Comparison of ENCODE assay signal across 8 cellular contexts in genomic region chr12:4539167-4539870, GRCh38. TPM values are rescaled to one million over a fixed set of nuclear protein-coding genes. Genes with fewer than 3 reads are reported as not detected.
DNase-seq lines count a peak whose midpoint lies in the region; TF ChIP-seq lines count a peak whose summit lies in the region.

No MANE protein-coding gene starts in this region.

- H3K36me3 ChIP-seq in Caco-2 (ENCODE audit: control insufficient read depth, insufficient read depth, low read length) (no peaks in the 10 kb centered on the region), neuronal stem cell (replicated peaks in 1 of 2; ENCODE audit: control insufficient read depth in 2 of 2, insufficient read depth in 2 of 2, low read length in 2 of 2) (peaks cover 2 to 51% of the 10 kb centered on the region in 2 donors)
- no peaks in the 10 kb centered on the region for H3K36me3 ChIP-seq in effector memory CD4-positive, alpha-beta T cell (ENCODE audit: control insufficient read depth, insufficient read depth, low read length)

- no peak overlapping the region for H4K91ac ChIP-seq in neuronal stem cell (ENCODE audit: low read depth, low read length, poor library complexity)

- TSS peak; percentile 89 for BruUV-seq in Caco-2 (replicated peaks; lab: Mats Ljungman, UMichigan)

- H3K4me3 ChIP-seq in Caco-2 (ENCODE audit: low read depth, low read length) (peak overlapping the region; percentile 72), NB4 (ENCODE audit: low read depth, low read length) (peak overlapping the region; percentile 99), neuronal stem cell (ENCODE audit: low read length in 2 of 2) (peak overlapping the region; percentile 74 to 88)
- H3K4me3 ChIP-seq in effector memory CD4-positive, alpha-beta T cell (ENCODE audit: insufficient read depth, low read depth, low read length, poor library complexity, severe bottlenecking) = peak overlapping the region; percentile 70

- H3K14ac ChIP-seq in neuronal stem cell (ENCODE audit: low read length) = no peak overlapping the region

- no peak overlapping the region for H2BK5ac ChIP-seq in neuronal stem cell (ENCODE audit: low read length)

- H3K27me3 Mint-ChIP-seq in Caco-2 (ENCODE audit: insufficient read depth, unreplicated experiment) = no peaks in the 10 kb centered on the region

- H2BK12ac ChIP-seq in neuronal stem cell (ENCODE audit: low read length) = no peak overlapping the region

- H2BK15ac ChIP-seq in neuronal stem cell (ENCODE audit: low read length) = no peak overlapping the region

- peak overlapping the region; percentile 89 for H3K4me3 Mint-ChIP-seq in Caco-2 (ENCODE audit: unreplicated experiment)

- peaks cover 2% of the 10 kb centered on the region for H3K79me1 ChIP-seq in neuronal stem cell (ENCODE audit: low read depth, low read length)

- no peaks in the 10 kb centered on the region for H3K9me3 Mint-ChIP-seq in Caco-2 (ENCODE audit: unreplicated experiment)

- H3K36me3 Mint-ChIP-seq in Caco-2 (ENCODE audit: insufficient read depth, unreplicated experiment) = peaks cover 32% of the 10 kb centered on the region

- H2AFZ ChIP-seq in neuronal stem cell (ENCODE audit: low read length) = peak overlapping the region; percentile 93

- H3K4me2 ChIP-seq in neuronal stem cell (ENCODE audit: insufficient read depth, low read length, poor library complexity, severe bottlenecking) = peak overlapping the region; percentile 72

- no CpG with 5 or more reads among the region's 16 CpGs for WGBS in neuronal stem cell (ENCODE audit: extremely low coverage in 2 of 2, insufficient read length in 2 of 2, insufficient replicate concordance in 1 of 2), 2 donors

- peak overlapping the region; percentile 95 for H3K27ac ChIP-seq in effector memory CD4-positive, alpha-beta T cell (ENCODE audit: insufficient read depth, low read length, poor library complexity, severe bottlenecking)
- H3K27ac ChIP-seq in neuronal stem cell (replicated peaks; ENCODE audit: low read length) = no peak overlapping the region

- no peak overlapping the region for H3K18ac ChIP-seq in neuronal stem cell (ENCODE audit: low read length)

- H3K9me3 ChIP-seq in Caco-2 (no peaks in the 10 kb centered on the region), neuronal stem cell (replicated peaks in 1 of 2; ENCODE audit: control insufficient read depth in 2 of 2, insufficient read depth in 1 of 2, low read depth in 1 of 2, low read length in 2 of 2) (no peaks in the 10 kb centered on the region)
- H3K9me3 ChIP-seq in effector memory CD4-positive, alpha-beta T cell (ENCODE audit: control insufficient read depth, low read length) = no peaks in the 10 kb centered on the region

- H3K4me1 ChIP-seq in Caco-2 (peaks cover 7% of the 10 kb centered on the region), neuronal stem cell (ENCODE audit: control insufficient read depth in 2 of 2, insufficient read depth in 1 of 2, low read depth in 1 of 2, low read length in 2 of 2) (peaks cover 4 to 17% of the 10 kb centered on the region in 2 donors)
- no peaks in the 10 kb centered on the region for H3K4me1 ChIP-seq in effector memory CD4-positive, alpha-beta T cell (ENCODE audit: control insufficient read depth, insufficient read depth, low read length, poor library complexity, severe bottlenecking)

- no peak overlapping the region for H3K23ac ChIP-seq in neuronal stem cell (ENCODE audit: low read depth, low read length, poor library complexity)

- H3K27me3 ChIP-seq in Caco-2 (replicated peaks; ENCODE audit: control insufficient read depth, insufficient read depth, low read length) = no peaks in the 10 kb centered on the region
- no peaks in the 10 kb centered on the region for H3K27me3 ChIP-seq in effector memory CD4-positive, alpha-beta T cell (replicated peaks; ENCODE audit: control insufficient read depth, insufficient read depth, low read length, poor library complexity, severe bottlenecking)
- no peaks in the 10 kb centered on the region for H3K27me3 ChIP-seq in neuronal stem cell (ENCODE audit: control insufficient read depth in 3 of 3, insufficient read depth in 3 of 3, low read depth in 1 of 3, low read length in 3 of 3)

- POLR2A ChIA-PET in Caco-2 (lab: Charles Lee) = no interaction called here

- DNase-seq in Caco-2 = no peak
- peak; percentile 4 for DNase-seq in NB4 (ENCODE audit: low read depth)
- DNase-seq in effector memory CD4-positive, alpha-beta T cell = no peak
- no peak for DNase-seq in neuronal stem cell (ENCODE audit: low spot score)
- no peak for DNase-seq in GOT3 (lab: John Stamatoyannopoulos, UW)
- DNase-seq in NCI-H774 (lab: John Stamatoyannopoulos, UW) = no peak
- DNase-seq in NCI-H2107 (lab: John Stamatoyannopoulos, UW) = no peak
- no peak for DNase-seq in posterior vena cava (ENCODE audit: low spot score)

- intact Hi-C loops in Caco-2 (cut with micrococcal nuclease; ENCODE audit: unreplicated experiment) = no loop called here
- intact Hi-C loops in posterior vena cava (cut with DNase I) = loop anchor here in 1 of 2 donors (10.0 kb wide), 1 partner anchor 185 kb away; no protein-coding TSS in a partner anchor

- peak overlapping the region; percentile 88 for H3K9ac ChIP-seq in neuronal stem cell (ENCODE audit: low read depth, low read length, poor library complexity)

- TF ChIP-seq POLR2A in NB4 (IDR thresholded peaks at IDR 0.05; ENCODE audit: extremely low read depth, insufficient read length) = no peak

- peak overlapping the region; percentile 93 for H3K27ac Mint-ChIP-seq in Caco-2 (ENCODE audit: unreplicated experiment)

- H2AK5ac ChIP-seq in neuronal stem cell (ENCODE audit: low read depth, low read length) = no peak overlapping the region

- H3K4me1 Mint-ChIP-seq in Caco-2 (ENCODE audit: low read depth, unreplicated experiment) = peaks cover 9% of the 10 kb centered on the region

- no peak overlapping the region for H2BK120ac ChIP-seq in neuronal stem cell (ENCODE audit: low read depth, low read length)

- no peak overlapping the region for H4K8ac ChIP-seq in neuronal stem cell (ENCODE audit: low read depth, low read length)

- CTCF ChIA-PET in Caco-2 (lab: Charles Lee) = no interaction called here

- H3K4ac ChIP-seq in neuronal stem cell (ENCODE audit: low read length) = no peak overlapping the region

- no peak for TF ChIP-seq CTCF in Caco-2 (IDR thresholded peaks at IDR 0.05; ENCODE audit: insufficient read depth in 1 of 2, low read depth in 1 of 2, low read length in 1 of 2, severe bottlenecking in 1 of 2, unreplicated experiment in 1 of 2)
- TF ChIP-seq CTCF in NB4 (IDR thresholded peaks at IDR 0.05; ENCODE audit: low read depth, low read length) = no peak

RNA-seq across cellular contexts. Expression of gene RAD51AP1, which starts 0.6 kb away (rescaled TPM):
- total RNA-seq in Caco-2 (2022) = 86.2 and 87.4 TPM in 2 replicates
- 76.0 TPM for polyA plus RNA-seq in neuronal stem cell (2013, experiment 1 of 2)
- 75.1 TPM for polyA plus RNA-seq in neuronal stem cell (2013, experiment 2 of 2)
- 1 to 10 TPM; 1.0 to 1.7 TPM for total RNA-seq in posterior vena cava

RNA-seq across cellular contexts. Expression of gene DYRK4, which starts 22.7 kb away (rescaled TPM):
- total RNA-seq in Caco-2 (2022) (7.7 and 9.3 TPM in 2 replicates), posterior vena cava (10 to 100 TPM; 26.9 to 37.5 TPM)
- 28.3 TPM for polyA plus RNA-seq in neuronal stem cell (2013, experiment 1 of 2)
- 24.1 TPM for polyA plus RNA-seq in neuronal stem cell (2013, experiment 2 of 2)

Comparison
In these comparisons a context has a peak if more than half of its experiments do, and no peak if none do; other contexts are left out.
1. RNA of gene RAD51AP1, which starts 0.6 kb away (total RNA-seq): 86.2 to 87.4 TPM in Caco-2; 1.0 to 1.7 TPM in posterior vena cava; every median in the first group is over 10 times any median in the second.
2. Peak in every context shown above with its lines, with median percentiles within 50 percentile points of each other: H3K4me3 ChIP-seq.